8 cellular contexts compared by ENCODE assay signal in the genomic region with DNA sequence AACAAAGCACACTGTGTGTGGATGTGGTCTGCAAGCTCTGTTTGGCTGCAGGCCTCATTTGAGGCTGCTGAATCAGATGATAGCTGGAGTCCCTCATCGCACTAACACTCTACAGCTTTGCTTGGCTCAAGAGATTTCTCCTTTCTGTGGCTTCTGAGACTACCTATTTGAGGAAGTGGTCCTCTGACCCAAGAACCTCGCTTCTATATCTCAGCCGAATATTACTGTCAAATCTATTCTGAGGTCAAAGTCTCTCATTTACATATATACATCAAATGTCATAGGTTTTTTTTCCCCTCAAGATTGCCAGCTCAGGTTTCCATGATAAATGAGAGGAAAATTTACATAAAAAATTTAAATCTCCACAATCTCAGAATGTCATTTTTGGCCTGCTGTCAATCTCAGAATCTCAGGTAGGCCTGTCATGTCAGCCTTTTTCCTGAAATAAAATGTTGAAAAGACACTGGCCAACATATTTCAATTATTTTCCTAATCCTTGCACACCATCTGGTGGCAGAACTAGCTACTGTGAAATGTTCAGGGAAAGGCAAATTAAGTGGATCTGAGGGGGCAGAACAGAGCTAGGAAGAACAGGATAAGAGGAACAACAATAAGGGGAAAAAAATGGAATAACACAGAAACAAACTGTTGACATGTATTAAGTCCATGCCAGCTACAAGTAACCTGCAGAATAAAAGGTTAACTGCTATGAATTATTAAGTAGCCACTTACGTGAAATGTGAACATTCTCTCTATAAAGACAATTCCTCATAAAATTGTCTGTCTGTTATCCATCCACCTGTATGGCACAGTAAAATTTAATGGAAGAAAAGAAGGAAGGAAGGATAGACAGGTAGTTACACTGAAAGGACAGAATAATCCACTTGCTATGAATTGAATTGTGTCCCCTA. TPM values are rescaled to one million over a fixed set of nuclear protein-coding genes. Genes with fewer than 3 reads are reported as not detected.
A peak's percentile ranks its signal among the peaks of the same experiment; 100 is the strongest.
DNase-seq lines count a peak whose midpoint lies in the region; ATAC-seq and TF ChIP-seq lines count a peak whose summit lies in the region.

No MANE protein-coding gene starts in this region.

- H3K9me3 ChIP-seq in prostate gland, result no peaks in the 10 kb centered on the region

- no peaks in the 10 kb centered on the region for H3K27me3 ChIP-seq in prostate gland (replicated peaks; ENCODE audit: insufficient read depth)

- no peaks in the 10 kb centered on the region for H3K36me3 ChIP-seq in prostate gland

- intact Hi-C loops in prostate gland (cut with DNase I), result loop anchor here (2.0 to 5.0 kb wide), 2 partner anchors 71 to 827 kb away; no protein-coding TSS in a partner anchor

- peak; percentile 62 for DNase-seq in DMS 273 (lab: John Stamatoyannopoulos, UW; ENCODE audit: unreplicated experiment)
- no peak for DNase-seq in DMS 273 treated with DMSO at 0.1 percent for 48 hours (lab: John Stamatoyannopoulos, UW)
- DNase-seq in HuH-7 (ENCODE audit: low spot score), result peak; percentile 12
- peak; percentile 40 for DNase-seq in RWPE1 (ENCODE audit: low spot score)
- DNase-seq in fibroblast of villous mesenchyme (ENCODE audit: low read depth), result peak; percentile 56
- no peak for DNase-seq in prostate gland (ENCODE audit: low spot score)
- DNase-seq in iPS-NIHi7 (ENCODE audit: extremely low spot score), result no peak

- peak overlapping the region; percentile 84 for H3K27ac ChIP-seq in RWPE1
- H3K27ac ChIP-seq in prostate gland, result no peak overlapping the region

- no peak overlapping the region for H3K4me3 ChIP-seq in fibroblast of villous mesenchyme (ENCODE audit: low read depth, low read length)
- H3K4me3 ChIP-seq in prostate gland, result no peak overlapping the region

- TF ChIP-seq CTCF in RWPE1 (conservative IDR thresholded peaks at IDR 0.05; ENCODE audit: low read depth), result peak; percentile 72
- TF ChIP-seq CTCF in fibroblast of villous mesenchyme (IDR thresholded peaks at IDR 0.05; ENCODE audit: insufficient read depth, low read depth, low read length), result peak; percentile 77
- peak in 3 of 4 experiments; percentile 34 to 70 (median 70) for TF ChIP-seq CTCF in prostate gland (IDR thresholded peaks at IDR 0.05)

- no peak for TF ChIP-seq POLR2A in prostate gland (IDR thresholded peaks at IDR 0.05)

- peak; percentile 97 for ATAC-seq in GM21723 (IDR thresholded peaks at IDR 0.05; ENCODE audit: unreplicated experiment)

- POLR2A ChIA-PET in RWPE1 (lab: Yijun Ruan, JAX; ENCODE audit: low non-redundant PET), result no interaction called here

- CTCF ChIA-PET in RWPE1 (lab: Yijun Ruan, JAX), result interaction anchor here (0.6 to 1.6 kb wide), 11 partner anchors 13 to 827 kb away, joined by 3 to 12 read pairs (median 4); no protein-coding TSS in a partner anchor

- 77% methylated on average over 4 of the region's 4 CpGs for WGBS in prostate gland

- no peaks in the 10 kb centered on the region for H3K4me1 ChIP-seq in prostate gland (replicated peaks)

RNA-seq across cellular contexts. Expression of a gene that starts 39.3 kb away (rescaled TPM):
- total RNA-seq in fibroblast of villous mesenchyme (4.7 and 5.8 TPM in 2 replicates), prostate gland (1 to 10 TPM; 2.7 to 7.7 TPM)

Comparison
In these comparisons a context has a peak if more than half of its experiments do, and no peak if none do; other contexts are left out.
1. DNase-seq: peak in DMS 273 (single experiment), HuH-7 (single experiment), RWPE1 (single experiment) and fibroblast of villous mesenchyme (single experiment); none in DMS 273 treated with DMSO at 0.1 percent for 48 hours (single experiment), prostate gland (single experiment) and iPS-NIHi7 (single experiment).
2. Peak in every context shown above with its lines, with median percentiles within 50 percentile points of each other: CTCF ChIP-seq.